ENCODE assay signal across 9 cellular contexts in the genomic region with DNA sequence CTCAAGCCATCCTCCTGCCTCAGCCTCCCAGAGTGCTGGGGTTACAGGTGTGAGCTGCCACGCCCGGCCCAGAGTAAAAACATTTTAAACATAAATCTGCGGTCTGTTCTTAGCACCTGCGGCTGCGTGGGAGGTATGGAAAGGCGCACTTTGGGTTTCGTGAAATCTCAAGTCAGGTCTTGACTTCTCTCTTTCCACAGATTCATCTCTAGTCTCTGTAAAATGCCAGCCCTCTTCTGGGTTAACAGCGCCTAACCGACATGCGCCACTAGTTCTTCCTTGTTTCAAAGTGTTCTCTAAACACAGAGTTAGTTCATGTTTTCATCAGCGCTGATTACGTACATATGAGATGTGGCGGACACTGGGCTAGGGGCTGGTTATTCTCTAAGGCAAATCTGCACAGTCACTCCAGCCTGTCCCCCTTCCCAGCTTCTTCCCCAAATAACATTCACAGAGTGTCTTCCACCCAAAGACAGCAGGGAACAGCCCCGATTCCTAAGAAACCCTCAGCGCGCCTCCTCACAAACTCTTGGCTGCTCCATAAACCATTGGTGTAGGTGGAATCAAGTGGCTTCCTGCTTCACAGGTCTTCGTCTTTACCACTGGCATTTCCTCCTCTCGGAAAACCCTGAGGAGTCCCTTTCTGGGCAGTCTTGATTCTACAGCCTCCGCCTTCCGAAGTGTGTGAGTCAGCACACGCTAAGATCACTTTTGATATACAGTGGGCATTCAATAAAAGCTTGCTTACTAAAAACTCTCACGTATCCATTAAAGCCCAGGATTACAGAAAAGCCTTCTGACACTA. TPM values are rescaled to one million over a fixed set of nuclear protein-coding genes. Genes with fewer than 3 reads are reported as not detected.
DNase-seq lines count a peak whose midpoint lies in the region; ATAC-seq, FAIRE-seq and TF ChIP-seq lines count a peak whose summit lies in the region.
"Had no signal": no experiment of that assay in that cellular context is flagged by ENCODE, and none has a peak within 500 bp of the region (broad histone marks: within the 10 kb centered on the region; RNA-seq: fewer than 3 reads in every experiment).

No MANE protein-coding gene starts in this region.

- FAIRE-seq in endothelial cell of umbilical vein (lab: Jason Lieb, UNC) = peak; percentile 90
- FAIRE-seq: colon had no signal

- H3K4me2 ChIP-seq in H9 (ENCODE audit: insufficient read depth, insufficient read length, low read length) (peak overlapping the region; percentile 83), endothelial cell of umbilical vein (ENCODE audit: insufficient read depth, low read length) (peak overlapping the region; percentile 90)

- H2BK15ac ChIP-seq in H9 (ENCODE audit: low read depth, low read length) = no peak overlapping the region

- H3K4me1 ChIP-seq in H9 (ENCODE audit: insufficient read depth, low read length) (no peaks in the 10 kb centered on the region), endothelial cell of umbilical vein (ENCODE audit: control insufficient read depth, extremely low read depth, insufficient read depth, low read length) (peaks cover 19% of the 10 kb centered on the region), stomach (peaks cover 0 to 55% (median 22%) of the 10 kb centered on the region in 4 donors)
- peaks cover 3 to 7% of the 10 kb centered on the region in 2 donors for H3K4me1 ChIP-seq in naive thymus-derived CD4-positive, alpha-beta T cell (ENCODE audit: control insufficient read depth in 2 of 2, insufficient read depth in 2 of 2, low read length in 2 of 2)

- peaks cover 18 to 21% of the 10 kb centered on the region in 2 experiments for H3K4me1 Mint-ChIP-seq in H9
- peaks cover 28% of the 10 kb centered on the region for H3K4me1 Mint-ChIP-seq in activated CD4-positive, alpha-beta memory T cell treated with anti-CD3 and anti-CD28 coated beads for 36 hours (ENCODE audit: low read depth)
- H3K4me1 Mint-ChIP-seq in naive thymus-derived CD4-positive, alpha-beta T cell = peaks cover 24 to 48% (median 42%) of the 10 kb centered on the region in 7 donors

- H3K27ac ChIP-seq in H9 (ENCODE audit: insufficient read length, low read depth, low read length) (no peak overlapping the region), endothelial cell of umbilical vein (ENCODE audit: insufficient read depth, low read depth, low read length) (peak overlapping the region; percentile 90), stomach (peak overlapping the region; percentile 85 to 95 (median 95))
- H3K27ac ChIP-seq in naive thymus-derived CD4-positive, alpha-beta T cell (ENCODE audit: low read depth, low read length) = peak overlapping the region; percentile 67

- no peak overlapping the region for H4K91ac ChIP-seq in H9 (ENCODE audit: insufficient read length, low read depth, low read length)

- no peak overlapping the region for H2BK20ac ChIP-seq in H9 (ENCODE audit: low read depth, low read length, poor library complexity, severe bottlenecking)

- no peak overlapping the region for H3K23ac ChIP-seq in H9 (ENCODE audit: insufficient read length, low read depth, low read length)

- peaks cover 3% of the 10 kb centered on the region; the same call in 1 of the 2 replicates for H3K27me3 Mint-ChIP-seq in H9 (ENCODE audit: low read depth)
- H3K27me3 Mint-ChIP-seq in activated CD4-positive, alpha-beta memory T cell treated with anti-CD3 and anti-CD28 coated beads for 36 hours = no peaks in the 10 kb centered on the region
- H3K27me3 Mint-ChIP-seq in naive thymus-derived CD4-positive, alpha-beta T cell = peaks cover 0 to 4% (median 0%) of the 10 kb centered on the region in 5 donors

- H3K4me3 ChIP-seq in NB4 (ENCODE audit: low read depth, low read length) = peak overlapping the region; percentile 89
- H3K4me3 ChIP-seq in endothelial cell of umbilical vein (replicated peaks in 1 of 3; ENCODE audit: insufficient read depth in 1 of 3, low read depth in 1 of 3, low read length in 3 of 3) = peak overlapping the region; percentile 38 to 65 (median 62)
- H3K4me3 ChIP-seq in naive thymus-derived CD4-positive, alpha-beta T cell (ENCODE audit: low read length) = peak overlapping the region; percentile 95
- peak overlapping the region; percentile 64 to 85 (median 74) for H3K4me3 ChIP-seq in stomach

- no peak overlapping the region for H3K4ac ChIP-seq in H9 (ENCODE audit: low read depth, low read length)

- no CpG with 5 or more reads among the region's 22 CpGs for WGBS in H9 (ENCODE audit: extremely low coverage, insufficient read length, low lambda C conversion rate)
- WGBS in stomach, 5 donors = 35 to 45% (median 42%) methylated on average over 22 of the region's 22 CpGs

- H3K36me3 Mint-ChIP-seq in H9 (ENCODE audit: insufficient read depth in 1 of 3, low read depth in 3 of 3) = peaks cover 5 to 14% (median 12%) of the 10 kb centered on the region in 3 experiments; a peak in 6 of 7 replicates
- no peaks in the 10 kb centered on the region for H3K36me3 Mint-ChIP-seq in activated CD4-positive, alpha-beta memory T cell treated with anti-CD3 and anti-CD28 coated beads for 36 hours
- H3K36me3 Mint-ChIP-seq in naive thymus-derived CD4-positive, alpha-beta T cell = peaks cover 0 to 11% (median 8%) of the 10 kb centered on the region in 5 donors

- peak overlapping the region; percentile 77 to 89 for H3K4me3 Mint-ChIP-seq in H9
- H3K4me3 Mint-ChIP-seq in activated CD4-positive, alpha-beta memory T cell treated with anti-CD3 and anti-CD28 coated beads for 36 hours = peak overlapping the region; percentile 76
- peak overlapping the region; percentile 88 to 96 (median 92) for H3K4me3 Mint-ChIP-seq in naive thymus-derived CD4-positive, alpha-beta T cell

- peak; percentile 14 for DNase-seq in DMS79 (lab: John Stamatoyannopoulos, UW)
- peak; percentile 38 for DNase-seq in H9
- DNase-seq in NB4 (ENCODE audit: low read depth) = peak; percentile 79
- DNase-seq in activated CD4-positive, alpha-beta memory T cell treated with anti-CD3 and anti-CD28 coated beads for 36 hours = peak; percentile 87
- DNase-seq in endothelial cell of umbilical vein (ENCODE audit: low read depth, low spot score) = peak; percentile 85
- peak in 8 of 9 donors; percentile 34 to 71 (median 40) for DNase-seq in naive thymus-derived CD4-positive, alpha-beta T cell
- DNase-seq in stomach = peak; percentile 53
- no peak for DNase-seq in HuH-7 (ENCODE audit: low spot score)

- TF ChIP-seq POLR2A in NB4 (IDR thresholded peaks at IDR 0.05; ENCODE audit: extremely low read depth, insufficient read length) (peak; percentile 17), endothelial cell of umbilical vein (IDR thresholded peaks at IDR 0.05; ENCODE audit: low read depth, low read length) (no peak), stomach (IDR thresholded peaks at IDR 0.05) (no peak)

- peaks cover 1% of the 10 kb centered on the region; the same call in 1 of the 2 replicates for H3K79me2 ChIP-seq in H9 (ENCODE audit: insufficient read depth, low read length)
- H3K79me2 ChIP-seq in endothelial cell of umbilical vein (ENCODE audit: control insufficient read depth, insufficient read depth, low read length) = peaks cover 48% of the 10 kb centered on the region

- H4K5ac ChIP-seq in H9 (ENCODE audit: insufficient read length, low read depth, low read length) = no peak overlapping the region

- no peak overlapping the region for H2AK5ac ChIP-seq in H9 (ENCODE audit: insufficient read length, low read length)

- no TSS peak for BruUV-seq in endothelial cell of umbilical vein (replicated peaks; lab: Mats Ljungman, UMichigan)

- no peak overlapping the region for H3T11ph ChIP-seq in H9 (ENCODE audit: low read length)

- H3K9me3 ChIP-seq in H9 (ENCODE audit: control insufficient read depth, low read depth, low read length) (no peaks in the 10 kb centered on the region), endothelial cell of umbilical vein (replicated peaks; ENCODE audit: control insufficient read depth, insufficient read depth, low read length) (no peaks in the 10 kb centered on the region), stomach (no peaks in the 10 kb centered on the region)
- no peaks in the 10 kb centered on the region for H3K9me3 ChIP-seq in naive thymus-derived CD4-positive, alpha-beta T cell (ENCODE audit: control insufficient read depth in 2 of 3, low read length in 3 of 3)

- TF ChIP-seq CTCF in H9 (conservative IDR thresholded peaks at IDR 0.05) = no peak
- no peak for TF ChIP-seq CTCF in NB4 (IDR thresholded peaks at IDR 0.05; ENCODE audit: low read depth, low read length)
- no peak for TF ChIP-seq CTCF in endothelial cell of umbilical vein (IDR thresholded peaks at IDR 0.05; ENCODE audit: extremely low read depth in 1 of 2, insufficient read depth in 1 of 2, low read depth in 1 of 2, low read length in 2 of 2)
- TF ChIP-seq CTCF in stomach (IDR thresholded peaks at IDR 0.05) = no peak

- peaks cover 10% of the 10 kb centered on the region for H3K23me2 ChIP-seq in H9 (ENCODE audit: insufficient read length, low read depth, low read length, poor library complexity, severe bottlenecking)

- H3K9ac ChIP-seq in H9 (ENCODE audit: extremely low read depth, insufficient read length, low read length) (peak overlapping the region; percentile 91), endothelial cell of umbilical vein (replicated peaks; ENCODE audit: extremely low read depth, insufficient read depth, low read length) (peak overlapping the region; percentile 67)

- CTCF ChIA-PET in activated CD4-positive, alpha-beta memory T cell treated with anti-CD3 and anti-CD28 coated beads for 36 hours (lab: Charles Lee) = interaction anchor here (0.7 to 1.2 kb wide), 3 partner anchors 45 to 183 kb away, joined by 3 to 4 read pairs (median 3); no protein-coding TSS in a partner anchor
- CTCF ChIA-PET in endothelial cell of umbilical vein (lab: Charles Lee) = interaction anchor here (1.1 to 2.6 kb wide), 2 partner anchors 8 to 9 kb away, joined by 3 to 8 read pairs; no protein-coding TSS in a partner anchor
- CTCF ChIA-PET in naive thymus-derived CD4-positive, alpha-beta T cell (lab: Charles Lee) = no interaction called here

- H3K27ac Mint-ChIP-seq in H9 = peak overlapping the region in 2 of 3 experiments; percentile 62 to 90; a peak in 3 of 7 replicates
- peak overlapping the region; percentile 94 for H3K27ac Mint-ChIP-seq in activated CD4-positive, alpha-beta memory T cell treated with anti-CD3 and anti-CD28 coated beads for 36 hours
- peak overlapping the region; percentile 68 to 93 (median 88) for H3K27ac Mint-ChIP-seq in naive thymus-derived CD4-positive, alpha-beta T cell

- H3K9me3 Mint-ChIP-seq in H9 = peaks cover 0 to 13% of the 10 kb centered on the region in 2 experiments; a peak in 1 of 5 replicates
- no peaks in the 10 kb centered on the region for H3K9me3 Mint-ChIP-seq in activated CD4-positive, alpha-beta memory T cell treated with anti-CD3 and anti-CD28 coated beads for 36 hours
- H3K9me3 Mint-ChIP-seq in naive thymus-derived CD4-positive, alpha-beta T cell = no peaks in the 10 kb centered on the region

- ATAC-seq in naive thymus-derived CD4-positive, alpha-beta T cell = peak; percentile 61

- no peak overlapping the region for H3K18ac ChIP-seq in H9 (ENCODE audit: insufficient read length, low read depth, low read length)

- no peaks in the 10 kb centered on the region for H3K27me3 ChIP-seq in H9 (ENCODE audit: insufficient read depth, low read length)
- no peaks in the 10 kb centered on the region for H3K27me3 ChIP-seq in endothelial cell of umbilical vein (ENCODE audit: control insufficient read depth in 2 of 2, insufficient read depth in 2 of 2, low read length in 2 of 2)
- no peaks in the 10 kb centered on the region for H3K27me3 ChIP-seq in naive thymus-derived CD4-positive, alpha-beta T cell (ENCODE audit: control insufficient read depth in 2 of 2, insufficient read depth in 2 of 2, low read length in 2 of 2)
- no peaks in the 10 kb centered on the region for H3K27me3 ChIP-seq in stomach

- no peak overlapping the region for H4K8ac ChIP-seq in H9 (replicated peaks; ENCODE audit: insufficient read length, low read depth, low read length)

- no peak overlapping the region for H3K56ac ChIP-seq in H9 (ENCODE audit: insufficient read length, low read depth, low read length)

- H3K14ac ChIP-seq in H9 (ENCODE audit: insufficient read depth, low read length) = no peak overlapping the region

- no peaks in the 10 kb centered on the region for H3K9me1 ChIP-seq in endothelial cell of umbilical vein (replicated peaks; ENCODE audit: control insufficient read depth, extremely low read depth, insufficient read depth, low read length)

- H2AFZ ChIP-seq in H9 (ENCODE audit: low read length) (no peak overlapping the region), endothelial cell of umbilical vein (ENCODE audit: low read depth, low read length) (no peak overlapping the region)

- H4K20me1 ChIP-seq in H9 (ENCODE audit: control insufficient read depth, insufficient read depth, insufficient read length) (no peaks in the 10 kb centered on the region), endothelial cell of umbilical vein (replicated peaks; ENCODE audit: control insufficient read depth, extremely low read depth, insufficient read depth, low read length) (no peaks in the 10 kb centered on the region)

- TF ChIP-seq EP300 in stomach (IDR thresholded peaks at IDR 0.05) = no peak

- POLR2A ChIA-PET in activated CD4-positive, alpha-beta memory T cell treated with anti-CD3 and anti-CD28 coated beads for 36 hours (lab: Charles Lee) = interaction anchor here (1.8 to 2.1 kb wide), 2 partner anchors 237 to 260 kb away, joined by 5 to 6 read pairs; no protein-coding TSS in a partner anchor
- POLR2A ChIA-PET in endothelial cell of umbilical vein (lab: Charles Lee) = interaction anchor here (1.2 kb wide), 1 partner anchor 8 kb away, joined by 3 read pairs; no protein-coding TSS in a partner anchor
- POLR2A ChIA-PET in naive thymus-derived CD4-positive, alpha-beta T cell (lab: Charles Lee) = interaction anchor here (0.7 to 1.7 kb wide), 2 partner anchors 57 to 241 kb away, joined by 3 read pairs; no protein-coding TSS in a partner anchor

- intact Hi-C loops in activated CD4-positive, alpha-beta memory T cell treated with anti-CD3 and anti-CD28 coated beads for 36 hours (cut with micrococcal nuclease) = loop anchor here (1.0 to 5.0 kb wide), 7 partner anchors 52 to 545 kb away; a partner anchor contains a TSS
- intact Hi-C loops in endothelial cell of umbilical vein (cut with micrococcal nuclease) = loop anchor here (5.0 kb wide), 1 partner anchor 411 kb away; a partner anchor contains a TSS
- intact Hi-C loops in naive thymus-derived CD4-positive, alpha-beta T cell (cut with micrococcal nuclease) = loop anchor here (1.0 to 10.0 kb wide), 7 partner anchors 171 to 1744 kb away; a partner anchor contains a TSS
- intact Hi-C loops in stomach (cut with DNase I; ENCODE audit: low total_unique reads) = no loop called here

- H2BK5ac ChIP-seq in H9 (ENCODE audit: insufficient read length, low read length) = no peak overlapping the region

- dilution Hi-C loops in endothelial cell of umbilical vein (cut with MboI; ENCODE audit: extremely low pct_ligation_motif_present, low sequenced_read_pairs) = no loop called here

- no peaks in the 10 kb centered on the region for H3K79me1 ChIP-seq in H9 (ENCODE audit: insufficient read depth, low read depth, low read length, poor library complexity, severe bottlenecking)

- H3K36me3 ChIP-seq in endothelial cell of umbilical vein (ENCODE audit: control insufficient read depth in 2 of 2, extremely low read depth in 1 of 2, insufficient read depth in 2 of 2, low read length in 2 of 2) (peaks cover 0 to under 1% of the 10 kb centered on the region in 2 experiments), stomach (peaks cover 0 to 14% (median 7%) of the 10 kb centered on the region in 4 donors)
- H3K36me3 ChIP-seq in naive thymus-derived CD4-positive, alpha-beta T cell (ENCODE audit: control insufficient read depth in 2 of 3, insufficient read depth in 3 of 3, low read length in 3 of 3) = peaks cover 0 to 8% (median 0%) of the 10 kb centered on the region in 3 experiments

- H2BK120ac ChIP-seq in H9 (ENCODE audit: low read depth, low read length, poor library complexity, severe bottlenecking) = no peak overlapping the region

- H2BK12ac ChIP-seq in H9 (ENCODE audit: insufficient read length, low read depth, low read length) = no peak overlapping the region

RNA-seq across cellular contexts. Expression of a gene that starts 1.4 kb away (rescaled TPM):
- total RNA-seq in H9 (2021) = 25.9 and 26.2 TPM in 2 replicates
- total RNA-seq in activated CD4-positive, alpha-beta memory T cell treated with anti-CD3 and anti-CD28 coated beads for 36 hours = 10 to 100 TPM; 20.7 to 22.2 TPM
- 64.3 and 71.7 TPM in 2 replicates for total RNA-seq in endothelial cell of umbilical vein
- polyA plus RNA-seq in endothelial cell of umbilical vein = 35.6 and 37.1 TPM in 2 replicates
- polyA plus RNA-seq in endothelial cell of umbilical vein (2011; cell fraction: cytosol; rRNA removed) = 34.1 and 35.2 TPM in 2 replicates
- 72.3 and 85.8 TPM in 2 replicates for polyA plus RNA-seq in endothelial cell of umbilical vein (2011; cell fraction: nucleus; rRNA removed)
- polyA plus RNA-seq in endothelial cell of umbilical vein (2012) = 41.2 and 58.9 TPM in 2 replicates
- 80.5 and 84.7 TPM in 2 replicates for polyA minus RNA-seq in endothelial cell of umbilical vein
- 26.3 TPM for polyA minus RNA-seq in endothelial cell of umbilical vein (2011; cell fraction: cytosol; rRNA and poly(A)+ RNA removed)
- 70.5 and 94.7 TPM in 2 replicates for polyA minus RNA-seq in endothelial cell of umbilical vein (2011; cell fraction: nucleus; rRNA and poly(A)+ RNA removed)
- 10 to 100 TPM; 33.4 to 71.1 (median 65.4) TPM for total RNA-seq in naive thymus-derived CD4-positive, alpha-beta T cell
- 10 to 100 TPM; 31.3 to 48.6 TPM for polyA plus RNA-seq in naive thymus-derived CD4-positive, alpha-beta T cell
- 10 to 100 TPM; 35.9 to 85.2 (median 43.7) TPM for total RNA-seq in stomach
- 10 to 100 TPM; 13.9 to 14.3 (median 13.9) TPM for polyA plus RNA-seq in stomach
